ENCODE assay signal across 15 cellular contexts in genomic region chr11:62514151-62514550, GRCh38. TPM values are rescaled to one million over a fixed set of nuclear protein-coding genes. Genes with fewer than 3 reads are reported as not detected.
DNase-seq lines count a peak whose midpoint lies in the region; ATAC-seq and TF ChIP-seq lines count a peak whose summit lies in the region.
"Had no signal": no experiment of that assay in that cellular context is flagged by ENCODE, and none has a peak within 500 bp of the region (broad histone marks: within the 10 kb centered on the region; RNA-seq: fewer than 3 reads in every experiment).

No MANE protein-coding gene starts in this region.

- no peaks in the 10 kb centered on the region for H3K4me1 Mint-ChIP-seq in activated naive CD8-positive, alpha-beta T cell treated with anti-CD3 and anti-CD28 coated beads, Interleukin-2, amount 50 U/mL, for 24 hours
- H3K4me1 Mint-ChIP-seq in activated naive CD8-positive, alpha-beta T cell treated with anti-CD3 and anti-CD28 coated beads for 36 hours, result peaks cover 2% of the 10 kb centered on the region
- H3K4me1 Mint-ChIP-seq in stimulated activated naive CD8-positive, alpha-beta T cell treated with anti-CD3 and anti-CD28 coated beads, Interleukin-15, amount 100 ng/mL, for 72 hours, result peaks cover 12% of the 10 kb centered on the region
- H3K4me1 Mint-ChIP-seq: activated naive CD4-positive, alpha-beta T cell treated with anti-CD3 and anti-CD28 coated beads, Interleukin-2, amount 50 U/mL, for 24 hours had no signal

- intact Hi-C loops in left colon (cut with DNase I, micrococcal nuclease), result no loop called here

- TF ChIP-seq POLR2A in erythroblast (IDR thresholded peaks at IDR 0.05; ENCODE audit: low read length), result no peak

- H3K9me3 Mint-ChIP-seq in activated naive CD8-positive, alpha-beta T cell treated with anti-CD3 and anti-CD28 coated beads, Interleukin-2, amount 50 U/mL, for 24 hours, result no peaks in the 10 kb centered on the region
- no peaks in the 10 kb centered on the region for H3K9me3 Mint-ChIP-seq in activated naive CD8-positive, alpha-beta T cell treated with anti-CD3 and anti-CD28 coated beads for 36 hours
- no peaks in the 10 kb centered on the region for H3K9me3 Mint-ChIP-seq in stimulated activated naive CD8-positive, alpha-beta T cell treated with anti-CD3 and anti-CD28 coated beads, Interleukin-15, amount 100 ng/mL, for 72 hours
- H3K9me3 Mint-ChIP-seq: activated naive CD4-positive, alpha-beta T cell treated with anti-CD3 and anti-CD28 coated beads, Interleukin-2, amount 50 U/mL, for 24 hours; neural crest cell had no signal

- H3K36me3 Mint-ChIP-seq in activated naive CD8-positive, alpha-beta T cell treated with anti-CD3 and anti-CD28 coated beads, Interleukin-2, amount 50 U/mL, for 24 hours (ENCODE audit: low read depth), result peaks cover 8% of the 10 kb centered on the region
- H3K36me3 Mint-ChIP-seq in activated naive CD8-positive, alpha-beta T cell treated with anti-CD3 and anti-CD28 coated beads for 36 hours, result no peaks in the 10 kb centered on the region

- ATAC-seq in activated naive CD8-positive, alpha-beta T cell treated with anti-CD3 and anti-CD28 coated beads, Interleukin-2, amount 50 U/mL, for 24 hours, result peak; percentile 41
- ATAC-seq in HG02852 (IDR thresholded peaks at IDR 0.05; ENCODE audit: unreplicated experiment) (peak; percentile 43), left colon (no peak), HG02623 (IDR thresholded peaks at IDR 0.05; ENCODE audit: unreplicated experiment) (no peak)
- peak; percentile 60 for ATAC-seq in stimulated activated naive CD8-positive, alpha-beta T cell treated with anti-CD3 and anti-CD28 coated beads, Interleukin-15, amount 100 ng/mL, for 72 hours

- H3K4me3 Mint-ChIP-seq in activated naive CD8-positive, alpha-beta T cell treated with anti-CD3 and anti-CD28 coated beads, Interleukin-2, amount 50 U/mL, for 24 hours, result no peak overlapping the region
- no peak overlapping the region for H3K4me3 Mint-ChIP-seq in activated naive CD8-positive, alpha-beta T cell treated with anti-CD3 and anti-CD28 coated beads for 36 hours
- no peak overlapping the region for H3K4me3 Mint-ChIP-seq in stimulated activated naive CD8-positive, alpha-beta T cell treated with anti-CD3 and anti-CD28 coated beads, Interleukin-15, amount 100 ng/mL, for 72 hours
- H3K4me3 Mint-ChIP-seq: activated naive CD4-positive, alpha-beta T cell treated with anti-CD3 and anti-CD28 coated beads, Interleukin-2, amount 50 U/mL, for 24 hours; neural crest cell had no signal

- H3K27ac Mint-ChIP-seq in activated naive CD8-positive, alpha-beta T cell treated with anti-CD3 and anti-CD28 coated beads, Interleukin-2, amount 50 U/mL, for 24 hours, result no peak overlapping the region
- H3K27ac Mint-ChIP-seq in activated naive CD8-positive, alpha-beta T cell treated with anti-CD3 and anti-CD28 coated beads for 36 hours, result no peak overlapping the region
- H3K27ac Mint-ChIP-seq in stimulated activated naive CD8-positive, alpha-beta T cell treated with anti-CD3 and anti-CD28 coated beads, Interleukin-15, amount 100 ng/mL, for 72 hours, result no peak overlapping the region

- no peak for DNase-seq in activated naive CD8-positive, alpha-beta T cell treated with anti-CD3 and anti-CD28 coated beads, Interleukin-2, amount 50 U/mL, for 24 hours
- no peak for DNase-seq in activated naive CD8-positive, alpha-beta T cell treated with anti-CD3 and anti-CD28 coated beads for 36 hours
- DNase-seq in erythroblast (lab: John Stamatoyannopoulos, UW) (peak; percentile 13 to 18), left colon (no peak), NOMO-1 (lab: John Stamatoyannopoulos, UW; ENCODE audit: unreplicated experiment in 2 of 2) (no peak)
- DNase-seq in stimulated activated naive CD8-positive, alpha-beta T cell treated with anti-CD3 and anti-CD28 coated beads, Interleukin-15, amount 100 ng/mL, for 72 hours, result no peak
- DNase-seq: activated CD8-positive, alpha-beta memory T cell treated with anti-CD3 and anti-CD28 coated beads for 24 hours; Kasumi-1; mammary epithelial cell; NCI-H1417 treated with DMSO at 0.1 percent for 48 hours; thyroid gland had no signal

- no peaks in the 10 kb centered on the region for H3K27me3 Mint-ChIP-seq in activated naive CD8-positive, alpha-beta T cell treated with anti-CD3 and anti-CD28 coated beads, Interleukin-2, amount 50 U/mL, for 24 hours
- no peaks in the 10 kb centered on the region for H3K27me3 Mint-ChIP-seq in activated naive CD8-positive, alpha-beta T cell treated with anti-CD3 and anti-CD28 coated beads for 36 hours
- H3K27me3 Mint-ChIP-seq in stimulated activated naive CD8-positive, alpha-beta T cell treated with anti-CD3 and anti-CD28 coated beads, Interleukin-15, amount 100 ng/mL, for 72 hours, result no peaks in the 10 kb centered on the region
- H3K27me3 Mint-ChIP-seq: activated naive CD4-positive, alpha-beta T cell treated with anti-CD3 and anti-CD28 coated beads, Interleukin-2, amount 50 U/mL, for 24 hours had no signal

RNA-seq across cellular contexts. Expression of gene AHNAK, which starts 32.5 kb away (rescaled TPM):
- total RNA-seq in activated naive CD8-positive, alpha-beta T cell treated with anti-CD3 and anti-CD28 coated beads for 36 hours, result 10 to 100 TPM; 12.3 to 12.5 TPM
- 100 to 1,000 TPM; 629 to 631 TPM for total RNA-seq in left colon

RNA-seq across cellular contexts. Expression of gene EEF1G, which starts 59.5 kb away (rescaled TPM):
- 1,000 to 10,000 TPM; 1,924 to 1,929 TPM for total RNA-seq in activated naive CD8-positive, alpha-beta T cell treated with anti-CD3 and anti-CD28 coated beads for 36 hours
- 1,000 to 10,000 TPM; 1,192 to 1,207 TPM for total RNA-seq in left colon

Comparison
In these comparisons a context has a peak if more than half of its experiments do, and no peak if none do; other contexts are left out.
1. ATAC-seq: peak in activated naive CD8-positive, alpha-beta T cell treated with anti-CD3 and anti-CD28 coated beads, Interleukin-2, amount 50 U/mL, for 24 hours (single experiment), HG02852 (single experiment) and stimulated activated naive CD8-positive, alpha-beta T cell treated with anti-CD3 and anti-CD28 coated beads, Interleukin-15, amount 100 ng/mL, for 72 hours (single experiment); none in left colon (single experiment) and HG02623 (single experiment).
2. DNase-seq: peak in erythroblast (2 of 2); none in activated naive CD8-positive, alpha-beta T cell treated with anti-CD3 and anti-CD28 coated beads, Interleukin-2, amount 50 U/mL, for 24 hours (single experiment), activated naive CD8-positive, alpha-beta T cell treated with anti-CD3 and anti-CD28 coated beads for 36 hours (single experiment), stimulated activated naive CD8-positive, alpha-beta T cell treated with anti-CD3 and anti-CD28 coated beads, Interleukin-15, amount 100 ng/mL, for 72 hours (0 of 2), left colon (0 of 2) and NOMO-1 (0 of 2).
3. RNA of gene AHNAK, which starts 32.5 kb away (total RNA-seq): 629 to 631 TPM in left colon; 12.3 to 12.5 TPM in activated naive CD8-positive, alpha-beta T cell treated with anti-CD3 and anti-CD28 coated beads for 36 hours; every median in the first group is over 10 times any median in the second.